Comparison of ENCODE assay signal across 23 cellular contexts in genomic region chr13:95426631-95427030, GRCh38.
"Had no signal": no experiment of that assay in that cellular context is flagged by ENCODE, and none has a peak within 500 bp of the region (broad histone marks: within the 10 kb centered on the region; RNA-seq: fewer than 3 reads in every experiment).

No MANE protein-coding gene starts in this region.

- ATAC-seq: activated CD4-positive, alpha-beta T cell treated with anti-CD3 and anti-CD28 coated beads for 36 hours; activated CD8-positive, alpha-beta T cell treated with anti-CD3 and anti-CD28 coated beads, Interleukin-2, amount 10 ng/mL, durations not matched to agents 7 days and 5 days; activated naive CD8-positive, alpha-beta T cell treated with anti-CD3 and anti-CD28 coated beads, Interleukin-2, amount 50 U/mL, for 24 hours; activated T-cell treated with anti-CD3 and anti-CD28 coated beads, Interleukin-2, amount 50 U/mL, for 4 hours had no signal

- H3K9me3 Mint-ChIP-seq: activated CD4-positive, alpha-beta T cell treated with anti-CD3 and anti-CD28 coated beads, Interleukin-2, amount 10 ng/mL, durations not matched to agents 24 days and 14 days; activated naive CD4-positive, alpha-beta T cell treated with anti-CD3 and anti-CD28 coated beads, Interleukin-2, amount 50 U/mL, for 24 hours; activated naive CD8-positive, alpha-beta T cell treated with anti-CD3 and anti-CD28 coated beads, Interleukin-2, amount 50 U/mL, for 24 hours; activated T-cell treated with anti-CD3 and anti-CD28 coated beads, Interleukin-2, amount 50 U/mL, for 4 hours; activated T-helper 2 cell treated with anti-CD3 and anti-CD28 coated beads, Interferon-gamma antibody, Interleukin-2, Interleukin-4, amounts not matched to agents 10 μg/mL and 5 μg/mL and 100 μg/mL, durations not matched to agents 14 hours and 24 hours and 36 hours had no signal

- H3K4me1 Mint-ChIP-seq: activated CD4-positive, alpha-beta T cell treated with anti-CD3 and anti-CD28 coated beads for 36 hours; activated CD4-positive, alpha-beta T cell treated with anti-CD3 and anti-CD28 coated beads, Interleukin-2, amount 10 ng/mL, durations not matched to agents 24 days and 14 days; activated naive CD4-positive, alpha-beta T cell treated with anti-CD3 and anti-CD28 coated beads, Interleukin-2, amount 50 U/mL, for 24 hours; activated naive CD8-positive, alpha-beta T cell treated with anti-CD3 and anti-CD28 coated beads for 36 hours; activated naive CD8-positive, alpha-beta T cell treated with anti-CD3 and anti-CD28 coated beads, Interleukin-2, amount 50 U/mL, for 24 hours; brain had no signal

- DNase-seq: activated CD4-positive, alpha-beta memory T cell treated with anti-CD3 and anti-CD28 coated beads for 36 hours; activated CD4-positive, alpha-beta T cell treated with anti-CD3 and anti-CD28 coated beads for 36 hours; activated CD4-positive, alpha-beta T cell treated with anti-CD3 and anti-CD28 coated beads, Interleukin-2, amount 10 ng/mL, durations not matched to agents 24 days and 14 days; activated CD4-positive, CD25-positive, alpha-beta regulatory T cell; activated CD4-positive, CD25-positive, alpha-beta regulatory T cell treated with anti-CD3 and anti-CD28 coated beads, Interleukin-2, amount 50 U/mL, for 72 hours; activated CD8-positive, alpha-beta T cell treated with anti-CD3 and anti-CD28 coated beads, Interleukin-2, amount 10 ng/mL, durations not matched to agents 7 days and 5 days; activated effector memory CD4-positive, alpha-beta T cell treated with anti-CD3 and anti-CD28 coated beads, Interleukin-2, amount 50 U/mL, for 16 hours; activated naive CD4-positive, alpha-beta T cell treated with anti-CD3 and anti-CD28 coated beads for 36 hours; activated naive CD8-positive, alpha-beta T cell treated with anti-CD3 and anti-CD28 coated beads for 36 hours; activated naive CD8-positive, alpha-beta T cell treated with anti-CD3 and anti-CD28 coated beads, Interleukin-2, amount 50 U/mL, for 24 hours; activated T-cell treated with anti-CD3 and anti-CD28 coated beads, Interleukin-2, amount 50 U/mL, for 4 hours; adrenal gland; central memory CD4-positive, alpha-beta T cell; cerebellar nuclear complex; colonic mucosa; effector CD8-positive, alpha-beta T cell; esophagus squamous epithelium; foreskin fibroblast; head of caudate nucleus; T-helper 2 cell had no signal

- H3K4me3 Mint-ChIP-seq: activated CD4-positive, alpha-beta memory T cell treated with anti-CD3 and anti-CD28 coated beads for 36 hours; activated CD4-positive, alpha-beta T cell treated with anti-CD3 and anti-CD28 coated beads for 36 hours; activated CD4-positive, alpha-beta T cell treated with anti-CD3 and anti-CD28 coated beads, Interleukin-2, amount 10 ng/mL, durations not matched to agents 24 days and 14 days; activated CD8-positive, alpha-beta T cell treated with anti-CD3 and anti-CD28 coated beads, Interleukin-2, amount 10 ng/mL, durations not matched to agents 7 days and 5 days; activated naive CD4-positive, alpha-beta T cell treated with anti-CD3 and anti-CD28 coated beads for 36 hours; activated naive CD4-positive, alpha-beta T cell treated with anti-CD3 and anti-CD28 coated beads, Interleukin-2, amount 50 U/mL, for 24 hours; activated naive CD8-positive, alpha-beta T cell treated with anti-CD3 and anti-CD28 coated beads for 36 hours; activated naive CD8-positive, alpha-beta T cell treated with anti-CD3 and anti-CD28 coated beads, Interleukin-2, amount 50 U/mL, for 24 hours; activated T-cell treated with anti-CD3 and anti-CD28 coated beads, Interleukin-2, amount 50 U/mL, for 4 hours; brain had no signal

- H3K27me3 Mint-ChIP-seq: activated naive CD8-positive, alpha-beta T cell treated with anti-CD3 and anti-CD28 coated beads for 36 hours had no signal

- H3K27ac Mint-ChIP-seq: activated CD4-positive, alpha-beta memory T cell treated with anti-CD3 and anti-CD28 coated beads for 36 hours; activated CD4-positive, alpha-beta T cell treated with anti-CD3 and anti-CD28 coated beads for 36 hours; activated CD4-positive, alpha-beta T cell treated with anti-CD3 and anti-CD28 coated beads, Interleukin-2, amount 10 ng/mL, durations not matched to agents 24 days and 14 days; activated CD8-positive, alpha-beta T cell treated with anti-CD3 and anti-CD28 coated beads, Interleukin-2, amount 10 ng/mL, durations not matched to agents 7 days and 5 days; activated naive CD4-positive, alpha-beta T cell treated with anti-CD3 and anti-CD28 coated beads for 36 hours; activated naive CD4-positive, alpha-beta T cell treated with anti-CD3 and anti-CD28 coated beads, Interleukin-2, amount 50 U/mL, for 24 hours; activated naive CD8-positive, alpha-beta T cell treated with anti-CD3 and anti-CD28 coated beads for 36 hours; activated naive CD8-positive, alpha-beta T cell treated with anti-CD3 and anti-CD28 coated beads, Interleukin-2, amount 50 U/mL, for 24 hours; activated T-helper 2 cell treated with anti-CD3 and anti-CD28 coated beads, Interferon-gamma antibody, Interleukin-2, Interleukin-4, amounts not matched to agents 10 μg/mL and 5 μg/mL and 100 μg/mL, durations not matched to agents 14 hours and 24 hours and 36 hours; brain had no signal

- H3K36me3 Mint-ChIP-seq: activated CD4-positive, alpha-beta memory T cell treated with anti-CD3 and anti-CD28 coated beads for 36 hours; activated naive CD4-positive, alpha-beta T cell treated with anti-CD3 and anti-CD28 coated beads, Interleukin-2, amount 50 U/mL, for 24 hours; activated naive CD8-positive, alpha-beta T cell treated with anti-CD3 and anti-CD28 coated beads for 36 hours; brain had no signal
